8 cellular contexts compared by ENCODE assay signal in genomic region chr9:130138791-130139190, GRCh38. TPM values are rescaled to one million over a fixed set of nuclear protein-coding genes. Genes with fewer than 3 reads are reported as not detected.
DNase-seq lines count a peak whose midpoint lies in the region; ATAC-seq and TF ChIP-seq lines count a peak whose summit lies in the region.

No MANE protein-coding gene starts in this region.

- H3K9me3 ChIP-seq in upper lobe of right lung, result no peaks in the 10 kb centered on the region

- H3K27ac Mint-ChIP-seq in activated naive CD8-positive, alpha-beta T cell, result peak overlapping the region; percentile 83
- H3K27ac Mint-ChIP-seq in activated naive CD8-positive, alpha-beta T cell treated with anti-CD3 and anti-CD28 coated beads for 36 hours, result no peak overlapping the region

- no peak overlapping the region for H4K5ac ChIP-seq in mesendoderm (ENCODE audit: low read length)

- no peaks in the 10 kb centered on the region for H3K9me3 Mint-ChIP-seq in activated naive CD8-positive, alpha-beta T cell (ENCODE audit: low read depth)
- no peaks in the 10 kb centered on the region for H3K9me3 Mint-ChIP-seq in activated naive CD8-positive, alpha-beta T cell treated with anti-CD3 and anti-CD28 coated beads for 36 hours

- H3K4me2 ChIP-seq in mesendoderm (ENCODE audit: low read length), result no peak overlapping the region

- no peak for TF ChIP-seq CTCF in upper lobe of right lung (IDR thresholded peaks at IDR 0.05)

- H3K9ac ChIP-seq in mesendoderm (ENCODE audit: low read length), result no peak overlapping the region

- H3K36me3 ChIP-seq in mesendoderm (ENCODE audit: control insufficient read depth, insufficient read depth, low read length) (no peaks in the 10 kb centered on the region), upper lobe of right lung (peaks cover 13% of the 10 kb centered on the region)

- H3K27me3 ChIP-seq in mesendoderm (ENCODE audit: insufficient read depth, low read length, poor library complexity), result no peaks in the 10 kb centered on the region
- H3K27me3 ChIP-seq in upper lobe of right lung, result no peaks in the 10 kb centered on the region

- WGBS in mesendoderm (ENCODE audit: extremely low coverage, insufficient coverage, low lambda C conversion rate), result no CpG with 5 or more reads among the region's 6 CpGs

- H3K23ac ChIP-seq in mesendoderm (ENCODE audit: low read length), result no peak overlapping the region

- peak; percentile 50 for ATAC-seq in upper lobe of right lung
- ATAC-seq in GM18511 (IDR thresholded peaks at IDR 0.05; ENCODE audit: unreplicated experiment), result no peak
- ATAC-seq in HG02938 (IDR thresholded peaks at IDR 0.05; ENCODE audit: unreplicated experiment), result no peak

- peaks cover 2% of the 10 kb centered on the region for H3K27me3 Mint-ChIP-seq in activated naive CD8-positive, alpha-beta T cell
- peaks cover 5% of the 10 kb centered on the region for H3K27me3 Mint-ChIP-seq in activated naive CD8-positive, alpha-beta T cell treated with anti-CD3 and anti-CD28 coated beads for 36 hours

- peak overlapping the region; percentile 20 for H2AK5ac ChIP-seq in mesendoderm (ENCODE audit: low read length)

- H3K4me1 ChIP-seq in mesendoderm (ENCODE audit: control insufficient read depth, low read depth, low read length) (peaks cover 22% of the 10 kb centered on the region), upper lobe of right lung (peaks cover 11% of the 10 kb centered on the region)

- H2BK15ac ChIP-seq in mesendoderm (replicated peaks; ENCODE audit: low read depth), result no peak overlapping the region

- peak overlapping the region; percentile 19 for H2BK120ac ChIP-seq in mesendoderm (ENCODE audit: low read depth, low read length)

- H3K79me2 ChIP-seq in mesendoderm (ENCODE audit: control insufficient read depth, insufficient read depth, low read length), result no peaks in the 10 kb centered on the region

- H3K4me3 Mint-ChIP-seq in activated naive CD8-positive, alpha-beta T cell, result peak overlapping the region; percentile 30
- H3K4me3 Mint-ChIP-seq in activated naive CD8-positive, alpha-beta T cell treated with anti-CD3 and anti-CD28 coated beads for 36 hours, result no peak overlapping the region

- no peak for DNase-seq in activated naive CD8-positive, alpha-beta T cell treated with anti-CD3 and anti-CD28 coated beads for 36 hours
- peak; percentile 56 for DNase-seq in cerebellar cortex (ENCODE audit: low spot score)
- DNase-seq in mesendoderm, result no peak
- no peak for DNase-seq in upper lobe of right lung
- no peak for DNase-seq in NCI-H2081 (lab: John Stamatoyannopoulos, UW)

- no peak overlapping the region for H3K4me3 ChIP-seq in mesendoderm (ENCODE audit: low read length)
- H3K4me3 ChIP-seq in upper lobe of right lung, result no peak overlapping the region

- H3K4ac ChIP-seq in mesendoderm (ENCODE audit: low read depth, low read length), result no peak overlapping the region

- peak overlapping the region; percentile 6 for H2BK5ac ChIP-seq in mesendoderm (ENCODE audit: low read length)

- H3K27ac ChIP-seq in mesendoderm (ENCODE audit: low read depth, low read length) (no peak overlapping the region), upper lobe of right lung (no peak overlapping the region)

- no peak overlapping the region for H3K18ac ChIP-seq in mesendoderm (ENCODE audit: low read length)

- peaks cover 17% of the 10 kb centered on the region for H3K36me3 Mint-ChIP-seq in activated naive CD8-positive, alpha-beta T cell
- H3K36me3 Mint-ChIP-seq in activated naive CD8-positive, alpha-beta T cell treated with anti-CD3 and anti-CD28 coated beads for 36 hours, result peaks cover 38% of the 10 kb centered on the region

- H3K4me1 Mint-ChIP-seq in activated naive CD8-positive, alpha-beta T cell (ENCODE audit: low read depth), result peaks cover 58% of the 10 kb centered on the region
- peaks cover 58% of the 10 kb centered on the region for H3K4me1 Mint-ChIP-seq in activated naive CD8-positive, alpha-beta T cell treated with anti-CD3 and anti-CD28 coated beads for 36 hours

- H3K56ac ChIP-seq in mesendoderm (ENCODE audit: low read length), result peak overlapping the region; percentile 35

- intact Hi-C loops in upper lobe of right lung (cut with DNase I), result no loop called here

- H4K8ac ChIP-seq in mesendoderm (ENCODE audit: low read depth, low read length), result no peak overlapping the region

- no peaks in the 10 kb centered on the region for H3K79me1 ChIP-seq in mesendoderm (ENCODE audit: low read length)

RNA-seq across cellular contexts. Expression of gene NCS1, which starts 33.4 kb away (rescaled TPM):
- total RNA-seq in activated naive CD8-positive, alpha-beta T cell treated with anti-CD3 and anti-CD28 coated beads for 36 hours, result 10 to 100 TPM; 10.5 to 11.9 TPM
- polyA plus RNA-seq in mesendoderm (2013, experiment 1 of 2), result 29.4 TPM
- polyA plus RNA-seq in mesendoderm (2013, experiment 2 of 2), result 28.7 TPM
- total RNA-seq in upper lobe of right lung, result 5.7 TPM
